ENCODE assay signal across 9 cellular contexts in genomic region chr1:14778882-14779594, GRCh38.
DNase-seq lines count a peak whose midpoint lies in the region; ATAC-seq and TF ChIP-seq lines count a peak whose summit lies in the region.
"Had no signal": no experiment of that assay in that cellular context is flagged by ENCODE, and none has a peak within 500 bp of the region (broad histone marks: within the 10 kb centered on the region; RNA-seq: fewer than 3 reads in every experiment).

No MANE protein-coding gene starts in this region.

- DNase-seq in NCI-H510A treated with DMSO at 0.1 percent for 48 hours (lab: John Stamatoyannopoulos, UW) (peak; percentile 14), NCI-H510A (lab: John Stamatoyannopoulos, UW) (no peak), MM.1S (peak; percentile 73), iris pigment epithelial cell (ENCODE audit: low read depth) (peak; percentile 37), dedifferentiated amniotic fluid mesenchymal stem cell (ENCODE audit: extremely low spot score) (no peak)
- DNase-seq in activated naive CD4-positive, alpha-beta T cell treated with anti-CD3 and anti-CD28 coated beads for 36 hours: peak; percentile 53
- peak; percentile 8 for DNase-seq in stimulated activated CD8-positive, alpha-beta memory T cell treated with anti-CD3 and anti-CD28 coated beads, Interleukin-7, amount 100 ng/mL, for 24 hours (ENCODE audit: low read depth)

- H3K79me2 ChIP-seq in MM.1S (ENCODE audit: low read length): no peaks in the 10 kb centered on the region

- peaks cover 6% of the 10 kb centered on the region for H3K27me3 Mint-ChIP-seq in activated naive CD4-positive, alpha-beta T cell treated with anti-CD3 and anti-CD28 coated beads for 36 hours (ENCODE audit: low read depth)

- H3K36me3 ChIP-seq in MM.1S (replicated peaks; ENCODE audit: insufficient read depth, low read length): no peaks in the 10 kb centered on the region

- peak; percentile 82 for TF ChIP-seq CTCF in MM.1S (IDR thresholded peaks at IDR 0.05; ENCODE audit: low read length)

- intact Hi-C loops in activated naive CD4-positive, alpha-beta T cell treated with anti-CD3 and anti-CD28 coated beads for 36 hours (cut with micrococcal nuclease): loop anchor here (5.0 kb wide), 2 partner anchors 248 to 323 kb away; no protein-coding TSS in a partner anchor

- H3K9me2 ChIP-seq in MM.1S (replicated peaks; ENCODE audit: insufficient read depth, low read length): no peaks in the 10 kb centered on the region

- ATAC-seq in HG03135 (IDR thresholded peaks at IDR 0.05; ENCODE audit: unreplicated experiment): no peak

- H3K27ac ChIP-seq in MM.1S (ENCODE audit: low read length): peak overlapping the region; percentile 50; the same call in 1 of the 2 replicates
- H3K27ac ChIP-seq: skin epidermis had no signal

- H3K4me3 Mint-ChIP-seq in activated naive CD4-positive, alpha-beta T cell treated with anti-CD3 and anti-CD28 coated beads for 36 hours: no peak overlapping the region

- H3F3A ChIP-seq in MM.1S (ENCODE audit: insufficient read depth, low read length): peaks cover 9% of the 10 kb centered on the region; the same call in 1 of the 2 replicates

- H3K9me3 Mint-ChIP-seq in activated naive CD4-positive, alpha-beta T cell treated with anti-CD3 and anti-CD28 coated beads for 36 hours: no peaks in the 10 kb centered on the region

- H3K27me3 ChIP-seq in MM.1S (replicated peaks; ENCODE audit: insufficient read depth, low read length): no peaks in the 10 kb centered on the region

- H3K4me3 ChIP-seq in MM.1S (ENCODE audit: low read length): no peak overlapping the region
- H3K4me3 ChIP-seq: skin epidermis had no signal

- no peaks in the 10 kb centered on the region for H3K36me3 Mint-ChIP-seq in activated naive CD4-positive, alpha-beta T cell treated with anti-CD3 and anti-CD28 coated beads for 36 hours (ENCODE audit: low read depth)

- H3K4me1 Mint-ChIP-seq in activated naive CD4-positive, alpha-beta T cell treated with anti-CD3 and anti-CD28 coated beads for 36 hours (ENCODE audit: low read depth): peaks cover 2% of the 10 kb centered on the region

- H3K27ac Mint-ChIP-seq in activated naive CD4-positive, alpha-beta T cell treated with anti-CD3 and anti-CD28 coated beads for 36 hours: no peak overlapping the region

- no peaks in the 10 kb centered on the region for H4K20me1 ChIP-seq in MM.1S (ENCODE audit: insufficient read depth, low read length)

- no peaks in the 10 kb centered on the region for H3K9me3 ChIP-seq in MM.1S (replicated peaks; ENCODE audit: insufficient read depth, low read length)

- no peak overlapping the region for H3K9ac ChIP-seq in MM.1S (ENCODE audit: low read length)

- H3K4me1 ChIP-seq in MM.1S (ENCODE audit: low read length): peaks cover 13% of the 10 kb centered on the region

- CTCF ChIA-PET in activated naive CD4-positive, alpha-beta T cell treated with anti-CD3 and anti-CD28 coated beads for 36 hours (lab: Charles Lee): interaction anchor here (0.6 to 1.6 kb wide), 6 partner anchors 11 to 268 kb away, joined by 3 to 5 read pairs (median 3); no protein-coding TSS in a partner anchor

- peak overlapping the region; percentile 38; the same call in 1 of the 2 replicates for H3K4me2 ChIP-seq in MM.1S (ENCODE audit: low read depth, low read length)

- peak overlapping the region; percentile 39; the same call in 1 of the 2 replicates for H2AFZ ChIP-seq in MM.1S (ENCODE audit: low read length)

Comparison
In these comparisons a context has a peak if more than half of its experiments do, and no peak if none do; other contexts are left out.
1. DNase-seq: peak in NCI-H510A treated with DMSO at 0.1 percent for 48 hours (single experiment), MM.1S (single experiment), activated naive CD4-positive, alpha-beta T cell treated with anti-CD3 and anti-CD28 coated beads for 36 hours (single experiment), iris pigment epithelial cell (single experiment) and stimulated activated CD8-positive, alpha-beta memory T cell treated with anti-CD3 and anti-CD28 coated beads, Interleukin-7, amount 100 ng/mL, for 24 hours (single experiment); none in NCI-H510A (single experiment) and dedifferentiated amniotic fluid mesenchymal stem cell (single experiment).